In the genomic region with DNA sequence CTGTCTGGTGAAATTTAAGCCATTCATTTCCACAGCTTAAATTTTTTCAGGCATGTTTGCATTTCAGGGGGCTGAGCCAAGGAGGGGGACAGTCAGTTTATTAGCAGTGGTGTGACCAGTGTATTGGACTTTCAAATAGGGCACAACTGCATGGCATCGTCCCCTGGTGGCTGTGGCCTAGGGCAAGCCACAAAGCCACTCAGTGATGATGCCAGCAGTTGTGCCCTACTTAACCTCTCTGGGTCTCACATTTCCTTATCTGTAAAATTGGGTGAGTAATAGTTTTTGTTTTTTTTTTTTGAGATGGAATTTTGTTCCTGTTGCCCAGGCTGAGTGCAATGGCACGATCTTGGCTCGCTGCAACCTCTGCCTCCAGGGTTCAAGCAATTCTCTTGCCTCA, we compare ENCODE assay signal across 33 cellular contexts.
"Had no signal": no experiment of that assay in that cellular context is flagged by ENCODE, and none has a peak within 500 bp of the region (broad histone marks: within the 10 kb centered on the region; RNA-seq: fewer than 3 reads in every experiment).

No MANE protein-coding gene starts in this region.

- H3K27ac ChIP-seq: brain microvascular endothelial cell, KMS-11, Peyer's patch, RWPE1, SK-N-MC, VCaP had no signal

- H3K27ac Mint-ChIP-seq: activated B cell treated with CpG ODN at 0.5 μM for 24 hours; activated CD4-positive, alpha-beta memory T cell treated with anti-CD3 and anti-CD28 coated beads for 36 hours; activated naive CD4-positive, alpha-beta T cell treated with anti-CD3 and anti-CD28 coated beads for 36 hours; activated naive CD4-positive, alpha-beta T cell treated with anti-CD3 and anti-CD28 coated beads, Interleukin-2, amount 50 U/mL, for 72 hours; activated T-helper 1 cell treated with anti-CD3 and anti-CD28 coated beads, Interleukin-12 subunit alpha, Interleukin-12 subunit beta, Interleukin-2, Interleukin-4 antibody, amounts not matched to agents 30 ng/mL and 10 ng/mL and 1 ng/mL, durations not matched to agents 14 hours and 24 hours and 36 hours had no signal

- H3K27me3 ChIP-seq: brain microvascular endothelial cell, Peyer's patch had no signal

- ATAC-seq: activated naive CD4-positive, alpha-beta T cell treated with anti-CD3 and anti-CD28 coated beads, Interleukin-2, amount 50 U/mL, for 72 hours; activated T-cell treated with anti-CD3 and anti-CD28 coated beads, Interleukin-2, amount 50 U/mL, for 4 hours; PC-3; Right ventricle myocardium inferior had no signal

- H3K4me3 ChIP-seq: Peyer's patch, SK-N-MC had no signal

- H3K4me3 Mint-ChIP-seq: activated B cell treated with CpG ODN at 0.5 μM for 24 hours; activated CD4-positive, alpha-beta memory T cell treated with anti-CD3 and anti-CD28 coated beads for 36 hours; activated naive CD4-positive, alpha-beta T cell treated with anti-CD3 and anti-CD28 coated beads for 36 hours; activated T-cell treated with anti-CD3 and anti-CD28 coated beads, Interleukin-2, amount 50 U/mL, for 4 hours; activated T-helper 1 cell treated with anti-CD3 and anti-CD28 coated beads, Interleukin-12 subunit alpha, Interleukin-12 subunit beta, Interleukin-2, Interleukin-4 antibody, amounts not matched to agents 30 ng/mL and 10 ng/mL and 1 ng/mL, durations not matched to agents 14 hours and 24 hours and 36 hours; central memory CD8-positive, alpha-beta T cell had no signal

- H3K9me3 Mint-ChIP-seq: activated B cell treated with CpG ODN at 0.5 μM for 24 hours; activated CD4-positive, alpha-beta memory T cell treated with anti-CD3 and anti-CD28 coated beads for 36 hours; activated naive CD4-positive, alpha-beta T cell treated with anti-CD3 and anti-CD28 coated beads for 36 hours; activated naive CD4-positive, alpha-beta T cell treated with anti-CD3 and anti-CD28 coated beads, Interleukin-2, amount 50 U/mL, for 72 hours; activated T-cell treated with anti-CD3 and anti-CD28 coated beads, Interleukin-2, amount 50 U/mL, for 4 hours; activated T-helper 1 cell treated with anti-CD3 and anti-CD28 coated beads, Interleukin-12 subunit alpha, Interleukin-12 subunit beta, Interleukin-2, Interleukin-4 antibody, amounts not matched to agents 30 ng/mL and 10 ng/mL and 1 ng/mL, durations not matched to agents 14 hours and 24 hours and 36 hours; central memory CD8-positive, alpha-beta T cell had no signal

- DNase-seq: activated B cell treated with CpG ODN at 0.5 μM for 24 hours; activated CD4-positive, alpha-beta memory T cell treated with anti-CD3 and anti-CD28 coated beads for 36 hours; activated CD4-positive, alpha-beta T cell treated with anti-CD3 and anti-CD28 coated beads for 4 hours; activated CD4-positive, alpha-beta T cell treated with anti-CD3 and anti-CD28 coated beads, Interleukin-2, amount 50 U/mL, for 1 hour; activated CD4-positive, CD25-positive, alpha-beta regulatory T cell treated with anti-CD3 and anti-CD28 coated beads, Interleukin-2, amount 50 U/mL, for 72 hours; activated CD8-positive, alpha-beta memory T cell treated with anti-CD3 and anti-CD28 coated beads, Interleukin-2, amount 50 U/mL, for 4 hours; activated gamma-delta T cell treated with Interleukin-2 at 50 U/mL for 16 hours; activated naive CD4-positive, alpha-beta T cell treated with anti-CD3 and anti-CD28 coated beads for 36 hours; activated T-cell treated with anti-CD3 and anti-CD28 coated beads for 4 hours; activated T-cell treated with anti-CD3 and anti-CD28 coated beads, Interleukin-2, amount 50 U/mL, for 4 hours; amniotic stem cell; aorta; brain microvascular endothelial cell; NCI-H1105; NCI-H1436; NCI-H1694; NCI-H1930; NCI-H2081 treated with DMSO at 0.1 percent for 48 hours; NCI-H226; NCI-H526; NCI-H748 treated with DMSO at 0.1 percent for 48 hours; NK-92 treated with Interleukin-12 subunit alpha and Interleukin-12 subunit beta, amount 100 ng/mL, for 24 hours; PC-3; Peyer's patch; T1000 had no signal

- H3K9me3 ChIP-seq: Peyer's patch had no signal

- H3K27me3 Mint-ChIP-seq: activated B cell treated with CpG ODN at 0.5 μM for 24 hours; activated CD4-positive, alpha-beta memory T cell treated with anti-CD3 and anti-CD28 coated beads for 36 hours; central memory CD8-positive, alpha-beta T cell had no signal

- H3K36me3 ChIP-seq: brain microvascular endothelial cell had no signal
